ENCODE assay signal across 14 cellular contexts in genomic region chr16:67444259-67445125, GRCh38. TPM values are rescaled to one million over a fixed set of nuclear protein-coding genes. Genes with fewer than 3 reads are reported as not detected.
DNase-seq lines count a peak whose midpoint lies in the region; ATAC-seq and TF ChIP-seq lines count a peak whose summit lies in the region.
"Had no signal": no experiment of that assay in that cellular context is flagged by ENCODE, and none has a peak within 500 bp of the region (broad histone marks: within the 10 kb centered on the region; RNA-seq: fewer than 3 reads in every experiment).

No MANE protein-coding gene starts in this region.

- H3K4me1 ChIP-seq in CD4-positive, CD25-positive, alpha-beta regulatory T cell (ENCODE audit: control insufficient read depth, insufficient read depth, low read length, poor library complexity, severe bottlenecking): no peaks in the 10 kb centered on the region
- peaks cover 29% of the 10 kb centered on the region for H3K4me1 ChIP-seq in NT2/D1 (ENCODE audit: insufficient read depth, insufficient read length)
- H3K4me1 ChIP-seq in neural progenitor cell: peaks cover 7% of the 10 kb centered on the region

- no peaks in the 10 kb centered on the region for H3K79me2 ChIP-seq in neural progenitor cell (ENCODE audit: low read depth)

- H3K27me3 ChIP-seq in CD4-positive, CD25-positive, alpha-beta regulatory T cell (ENCODE audit: control insufficient read depth, insufficient read depth, low read length): no peaks in the 10 kb centered on the region
- no peaks in the 10 kb centered on the region for H3K27me3 ChIP-seq in NT2/D1 (ENCODE audit: insufficient read depth, insufficient read length)
- H3K27me3 ChIP-seq in neural progenitor cell: no peaks in the 10 kb centered on the region

- H3K9me3 ChIP-seq in CD4-positive, CD25-positive, alpha-beta regulatory T cell (ENCODE audit: control insufficient read depth in 2 of 2, low read length in 2 of 2): no peaks in the 10 kb centered on the region
- 0 out of 2 replicates have a peak, but pooled peaks cover 5% of the 10 kb centered on the region for H3K9me3 ChIP-seq in NT2/D1 (ENCODE audit: insufficient read depth, low read length)
- H3K9me3 ChIP-seq in neural progenitor cell (ENCODE audit: low read depth): no peaks in the 10 kb centered on the region

- H3K27ac Mint-ChIP-seq in CD4-positive, CD25-positive, alpha-beta regulatory T cell: peak overlapping the region in 2 of 3 donors; percentile 55 to 93
- H3K27ac Mint-ChIP-seq in neural progenitor cell: peak overlapping the region; percentile 70

- H3K9ac ChIP-seq in NT2/D1 (ENCODE audit: insufficient read length, low read depth) (peak overlapping the region; percentile 23), neural progenitor cell (no peak overlapping the region)

- H3K27me3 Mint-ChIP-seq in CD4-positive, CD25-positive, alpha-beta regulatory T cell: no peaks in the 10 kb centered on the region
- H3K27me3 Mint-ChIP-seq in neural progenitor cell (ENCODE audit: insufficient read depth, low read depth): no peaks in the 10 kb centered on the region
- H3K27me3 Mint-ChIP-seq: activated T-cell treated with anti-CD3 and anti-CD28 coated beads, Interleukin-2, amount 50 U/mL, for 24 hours; effector memory CD8-positive, alpha-beta T cell had no signal

- H3K36me3 Mint-ChIP-seq in CD4-positive, CD25-positive, alpha-beta regulatory T cell: peaks cover 8% of the 10 kb centered on the region
- H3K36me3 Mint-ChIP-seq in neural progenitor cell: no peaks in the 10 kb centered on the region

- ATAC-seq in CD4-positive, CD25-positive, alpha-beta regulatory T cell (ENCODE audit: low read depth in 2 of 2): no peak
- ATAC-seq in GM19351 (IDR thresholded peaks at IDR 0.05; ENCODE audit: unreplicated experiment) (no peak), HG02938 (IDR thresholded peaks at IDR 0.05; ENCODE audit: unreplicated experiment) (no peak), GM19463 (IDR thresholded peaks at IDR 0.05; ENCODE audit: unreplicated experiment) (no peak)
- ATAC-seq: effector memory CD8-positive, alpha-beta T cell had no signal

- no peaks in the 10 kb centered on the region for H3F3A ChIP-seq in neural progenitor cell (ENCODE audit: low read depth)

- H3K9me3 Mint-ChIP-seq in CD4-positive, CD25-positive, alpha-beta regulatory T cell: no peaks in the 10 kb centered on the region
- H3K9me3 Mint-ChIP-seq in neural progenitor cell: no peaks in the 10 kb centered on the region
- H3K9me3 Mint-ChIP-seq: activated T-cell treated with anti-CD3 and anti-CD28 coated beads, Interleukin-2, amount 50 U/mL, for 24 hours; effector memory CD8-positive, alpha-beta T cell had no signal

- H2AFZ ChIP-seq in neural progenitor cell (replicated peaks): no peak overlapping the region

- TF ChIP-seq CTCF in epithelial cell of proximal tubule (conservative IDR thresholded peaks at IDR 0.05; ENCODE audit: low read depth, low read length) (no peak), neural progenitor cell (IDR thresholded peaks at IDR 0.05) (peak; percentile 18)

- H3K27ac ChIP-seq in CD4-positive, CD25-positive, alpha-beta regulatory T cell (ENCODE audit: insufficient read depth, low read length, poor library complexity, severe bottlenecking): no peak overlapping the region
- no peak overlapping the region for H3K27ac ChIP-seq in neural progenitor cell

- peaks cover 14% of the 10 kb centered on the region for H4K20me1 ChIP-seq in neural progenitor cell (ENCODE audit: low read depth)

- H3K4me2 ChIP-seq in neural progenitor cell: no peak overlapping the region

- H3K4me3 ChIP-seq in CD4-positive, CD25-positive, alpha-beta regulatory T cell (ENCODE audit: low read depth, low read length): no peak overlapping the region
- H3K4me3 ChIP-seq in NT2/D1 (ENCODE audit: insufficient read length, low read depth): no peak overlapping the region
- H3K4me3 ChIP-seq in epithelial cell of proximal tubule (ENCODE audit: low read depth, low read length): no peak overlapping the region
- H3K4me3 ChIP-seq in neural progenitor cell: no peak overlapping the region

- peaks cover 30% of the 10 kb centered on the region for H3K36me3 ChIP-seq in CD4-positive, CD25-positive, alpha-beta regulatory T cell (ENCODE audit: control insufficient read depth, insufficient read depth, low read length)
- H3K36me3 ChIP-seq in NT2/D1 (ENCODE audit: insufficient read depth, insufficient read length, low read length) (peaks cover 70% of the 10 kb centered on the region), neural progenitor cell (no peaks in the 10 kb centered on the region)

- peaks cover 0 to 7% (median 3%) of the 10 kb centered on the region in 4 donors for H3K4me1 Mint-ChIP-seq in CD4-positive, CD25-positive, alpha-beta regulatory T cell
- H3K4me1 Mint-ChIP-seq in neural progenitor cell: peaks cover 8% of the 10 kb centered on the region

- no peak overlapping the region for H3K4me3 Mint-ChIP-seq in CD4-positive, CD25-positive, alpha-beta regulatory T cell
- H3K4me3 Mint-ChIP-seq in neural progenitor cell: no peak overlapping the region
- H3K4me3 Mint-ChIP-seq: activated T-cell treated with anti-CD3 and anti-CD28 coated beads, Interleukin-2, amount 50 U/mL, for 24 hours; effector memory CD8-positive, alpha-beta T cell had no signal

- no peak for DNase-seq in CD4-positive, CD25-positive, alpha-beta regulatory T cell
- DNase-seq in NT2/D1 (ENCODE audit: low read depth, low spot score) (no peak), epithelial cell of proximal tubule (ENCODE audit: low read depth) (peak; percentile 22), neural progenitor cell (ENCODE audit: low spot score) (no peak), GM19238 (ENCODE audit: insufficient read length, low spot score) (no peak)
- DNase-seq: activated T-cell treated with anti-CD3 and anti-CD28 coated beads, Interleukin-2, amount 50 U/mL, for 24 hours; effector memory CD8-positive, alpha-beta T cell; NCI-H2107; occipital lobe; stimulated activated CD4-positive, alpha-beta T cell treated with anti-CD3 and anti-CD28 coated beads, Interleukin-1b, Interleukin-23, amount 100 ng/mL, for 48 hours had no signal

RNA-seq across cellular contexts. Expression of gene HSD11B2, which starts 13.6 kb away (rescaled TPM):
- not detected for total RNA-seq in CD4-positive, CD25-positive, alpha-beta regulatory T cell
- polyA plus RNA-seq in CD4-positive, CD25-positive, alpha-beta regulatory T cell: not detected
- total RNA-seq in epithelial cell of proximal tubule: 1.2 and 2.2 TPM in 2 replicates
- total RNA-seq in neural progenitor cell (ENCODE audit: low replicate concordance): 1.6 TPM in 1 of 2 replicates, not detected in the other
- total RNA-seq: occipital lobe had no signal

RNA-seq across cellular contexts. Expression of gene ZDHHC1, which starts 28.2 kb away (rescaled TPM):
- total RNA-seq in CD4-positive, CD25-positive, alpha-beta regulatory T cell: not detected
- polyA plus RNA-seq in CD4-positive, CD25-positive, alpha-beta regulatory T cell: under 1 TPM in 1 of 4 donors, not detected in 3; 0.60 TPM
- total RNA-seq in epithelial cell of proximal tubule (1.8 and 7.3 TPM in 2 replicates), neural progenitor cell (ENCODE audit: low replicate concordance) (1.5 and 2.2 TPM in 2 replicates)

RNA-seq across cellular contexts. Expression of gene ATP6V0D1, which starts 36.5 kb away (rescaled TPM):
- total RNA-seq in CD4-positive, CD25-positive, alpha-beta regulatory T cell: 92.5 TPM
- polyA plus RNA-seq in CD4-positive, CD25-positive, alpha-beta regulatory T cell: 100 to 1,000 TPM; 119 to 141 (median 133) TPM
- total RNA-seq in epithelial cell of proximal tubule: 97.9 and 120 TPM in 2 replicates
- total RNA-seq in neural progenitor cell (ENCODE audit: low replicate concordance): 29.7 and 42.0 TPM in 2 replicates

RNA-seq across cellular contexts. Expression of gene AGRP, which starts 38.9 kb away (rescaled TPM):
- not detected for total RNA-seq in CD4-positive, CD25-positive, alpha-beta regulatory T cell
- not detected for polyA plus RNA-seq in CD4-positive, CD25-positive, alpha-beta regulatory T cell
- total RNA-seq in epithelial cell of proximal tubule: not detected in 2 replicates
- total RNA-seq in neural progenitor cell (ENCODE audit: low replicate concordance): not detected in 2 replicates
- total RNA-seq: liver, occipital lobe had no signal

RNA-seq across cellular contexts. Expression of gene TPPP3, which starts 51.2 kb away (rescaled TPM):
- total RNA-seq in CD4-positive, CD25-positive, alpha-beta regulatory T cell: not detected
- polyA plus RNA-seq in CD4-positive, CD25-positive, alpha-beta regulatory T cell: not detected
- total RNA-seq in epithelial cell of proximal tubule (0.36 TPM in 1 of 2 replicates, not detected in the other), neural progenitor cell (ENCODE audit: low replicate concordance) (0.96 TPM in 1 of 2 replicates, not detected in the other)
